Comparison of ENCODE assay signal across 8 cellular contexts in the genomic region with DNA sequence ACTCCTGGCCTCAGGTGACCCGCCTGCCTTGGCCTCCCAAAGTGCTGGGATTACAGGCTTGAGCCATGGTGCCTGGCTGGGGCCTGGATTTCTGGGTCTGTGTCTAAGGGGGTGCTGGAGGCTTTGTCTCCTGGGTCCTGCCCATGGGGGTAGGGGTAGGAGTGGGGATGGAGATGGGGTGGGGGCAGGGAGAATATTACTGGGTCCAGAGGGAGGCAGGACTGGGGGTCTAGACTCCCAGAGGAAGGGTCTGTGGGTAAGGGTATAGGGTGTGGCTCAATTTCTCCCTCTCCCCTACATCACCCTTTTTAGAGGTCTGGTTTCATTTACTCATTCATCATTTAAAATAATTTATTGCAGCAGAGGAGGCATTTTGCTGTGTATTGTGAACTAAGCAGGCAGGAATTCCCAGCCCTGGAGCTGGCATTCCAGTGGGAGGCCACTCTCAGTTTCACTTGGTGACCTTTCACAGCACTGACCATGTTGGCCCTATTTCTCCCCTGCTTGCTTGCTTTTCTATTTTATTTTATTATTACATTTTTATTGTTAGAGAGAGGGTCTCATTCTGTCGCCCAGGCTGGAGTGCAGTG. TPM values are rescaled to one million over a fixed set of nuclear protein-coding genes. Genes with fewer than 3 reads are reported as not detected.
A peak's percentile ranks its signal among the peaks of the same experiment; 100 is the strongest.
DNase-seq lines count a peak whose midpoint lies in the region; ATAC-seq and TF ChIP-seq lines count a peak whose summit lies in the region.

No MANE protein-coding gene starts in this region.

- H3K27me3 Mint-ChIP-seq in activated naive CD4-positive, alpha-beta T cell treated with anti-CD3 and anti-CD28 coated beads, Interleukin-2, amount 10 ng/mL, durations not matched to agents 7 days and 5 days = no peaks in the 10 kb centered on the region
- no peaks in the 10 kb centered on the region for H3K27me3 Mint-ChIP-seq in activated CD8-positive, alpha-beta T cell treated with anti-CD3 and anti-CD28 coated beads, Interleukin-2, amount 10 ng/mL, durations not matched to agents 7 days and 5 days (ENCODE audit: low read depth)

- H3K9me3 Mint-ChIP-seq in activated naive CD4-positive, alpha-beta T cell treated with anti-CD3 and anti-CD28 coated beads, Interleukin-2, amount 10 ng/mL, durations not matched to agents 7 days and 5 days = no peaks in the 10 kb centered on the region
- H3K9me3 Mint-ChIP-seq in activated CD8-positive, alpha-beta T cell treated with anti-CD3 and anti-CD28 coated beads, Interleukin-2, amount 10 ng/mL, durations not matched to agents 7 days and 5 days (ENCODE audit: insufficient read depth) = no peaks in the 10 kb centered on the region

- TF ChIP-seq CTCF in tibial artery (IDR thresholded peaks at IDR 0.05) (no peak), GM20000 (IDR thresholded peaks at IDR 0.05; ENCODE audit: extremely low read depth, missing control alignments) (no peak)

- H3K9me3 ChIP-seq in iPS-18c (ENCODE audit: control insufficient read depth, insufficient read depth, low read length) = no peaks in the 10 kb centered on the region
- H3K9me3 ChIP-seq in tibial artery = no peaks in the 10 kb centered on the region

- DNase-seq in activated naive CD4-positive, alpha-beta T cell treated with anti-CD3 and anti-CD28 coated beads, Interleukin-2, amount 10 ng/mL, durations not matched to agents 7 days and 5 days = no peak
- DNase-seq in activated naive CD4-positive, alpha-beta T cell (lab: John Stamatoyannopoulos, UW) = no peak
- no peak for DNase-seq in activated CD8-positive, alpha-beta T cell treated with anti-CD3 and anti-CD28 coated beads, Interleukin-2, amount 10 ng/mL, durations not matched to agents 7 days and 5 days
- DNase-seq in tibial artery = no peak
- DNase-seq in GM19238 (ENCODE audit: insufficient read length, low spot score) = no peak
- DNase-seq in GM20000 (ENCODE audit: low spot score) = no peak

- CTCF ChIA-PET in activated naive CD4-positive, alpha-beta T cell treated with anti-CD3 and anti-CD28 coated beads, Interleukin-2, amount 10 ng/mL, durations not matched to agents 7 days and 5 days (lab: Charles Lee) = no interaction called here
- CTCF ChIA-PET in activated CD8-positive, alpha-beta T cell treated with anti-CD3 and anti-CD28 coated beads, Interleukin-2, amount 10 ng/mL, durations not matched to agents 7 days and 5 days (lab: Charles Lee) = interaction anchor here (0.8 to 1.1 kb wide), 2 partner anchors 18 to 30 kb away, joined by 3 read pairs; no protein-coding TSS in a partner anchor

- ATAC-seq in activated CD8-positive, alpha-beta T cell treated with anti-CD3 and anti-CD28 coated beads, Interleukin-2, amount 10 ng/mL, durations not matched to agents 7 days and 5 days = no peak
- ATAC-seq in HG02852 (IDR thresholded peaks at IDR 0.05; ENCODE audit: unreplicated experiment) = no peak

- POLR2A ChIA-PET in activated CD8-positive, alpha-beta T cell treated with anti-CD3 and anti-CD28 coated beads, Interleukin-2, amount 10 ng/mL, durations not matched to agents 7 days and 5 days (lab: Charles Lee) = interaction anchor here (0.5 to 1.4 kb wide), 4 partner anchors 25 to 30 kb away, joined by 3 to 11 read pairs (median 4); no protein-coding TSS in a partner anchor

- peaks cover 0 to 10% (median 8%) of the 10 kb centered on the region in 3 donors for H3K36me3 ChIP-seq in tibial artery

- H3K27me3 ChIP-seq in tibial artery = no peaks in the 10 kb centered on the region

- peaks cover 0 to 27% (median 13%) of the 10 kb centered on the region in 4 donors for H3K4me1 ChIP-seq in tibial artery

- H3K4me3 Mint-ChIP-seq in activated naive CD4-positive, alpha-beta T cell treated with anti-CD3 and anti-CD28 coated beads, Interleukin-2, amount 10 ng/mL, durations not matched to agents 7 days and 5 days = peak overlapping the region; percentile 84
- H3K4me3 Mint-ChIP-seq in activated CD8-positive, alpha-beta T cell treated with anti-CD3 and anti-CD28 coated beads, Interleukin-2, amount 10 ng/mL, durations not matched to agents 7 days and 5 days = peak overlapping the region; percentile 87

- intact Hi-C loops in tibial artery (cut with DNase I; ENCODE audit: low total_unique reads) = no loop called here

- H3K4me1 Mint-ChIP-seq in activated naive CD4-positive, alpha-beta T cell treated with anti-CD3 and anti-CD28 coated beads, Interleukin-2, amount 10 ng/mL, durations not matched to agents 7 days and 5 days = peaks cover 58% of the 10 kb centered on the region
- H3K4me1 Mint-ChIP-seq in activated CD8-positive, alpha-beta T cell treated with anti-CD3 and anti-CD28 coated beads, Interleukin-2, amount 10 ng/mL, durations not matched to agents 7 days and 5 days (ENCODE audit: low read depth) = peaks cover 52% of the 10 kb centered on the region

- H3K27ac ChIP-seq in tibial artery = peak overlapping the region in 1 of 2 donors; percentile 72

- H3K27ac Mint-ChIP-seq in activated naive CD4-positive, alpha-beta T cell treated with anti-CD3 and anti-CD28 coated beads, Interleukin-2, amount 10 ng/mL, durations not matched to agents 7 days and 5 days = peak overlapping the region; percentile 98
- H3K27ac Mint-ChIP-seq in activated CD8-positive, alpha-beta T cell treated with anti-CD3 and anti-CD28 coated beads, Interleukin-2, amount 10 ng/mL, durations not matched to agents 7 days and 5 days = peak overlapping the region; percentile 97

- H3K36me3 Mint-ChIP-seq in activated naive CD4-positive, alpha-beta T cell treated with anti-CD3 and anti-CD28 coated beads, Interleukin-2, amount 10 ng/mL, durations not matched to agents 7 days and 5 days = peaks cover 36% of the 10 kb centered on the region
- peaks cover 41% of the 10 kb centered on the region for H3K36me3 Mint-ChIP-seq in activated CD8-positive, alpha-beta T cell treated with anti-CD3 and anti-CD28 coated beads, Interleukin-2, amount 10 ng/mL, durations not matched to agents 7 days and 5 days (ENCODE audit: low read depth)

- H3K4me3 ChIP-seq in iPS-18c (ENCODE audit: insufficient read depth, low read depth, low read length) (peak overlapping the region; percentile 82; the same call in 1 of the 2 replicates), tibial artery (peak overlapping the region; percentile 60 to 85)

RNA-seq across cellular contexts. Expression of a gene that starts 0.8 kb away (rescaled TPM):
- 10 to 100 TPM; 39.0 to 40.7 TPM for total RNA-seq in activated CD8-positive, alpha-beta T cell treated with anti-CD3 and anti-CD28 coated beads, Interleukin-2, amount 10 ng/mL, durations not matched to agents 7 days and 5 days

RNA-seq across cellular contexts. Expression of a gene that starts 1.2 kb away (rescaled TPM):
- total RNA-seq in activated CD8-positive, alpha-beta T cell treated with anti-CD3 and anti-CD28 coated beads, Interleukin-2, amount 10 ng/mL, durations not matched to agents 7 days and 5 days = 100 to 1,000 TPM; 196 to 216 TPM

RNA-seq across cellular contexts. Expression of a gene that starts 6.9 kb away (rescaled TPM):
- total RNA-seq in activated CD8-positive, alpha-beta T cell treated with anti-CD3 and anti-CD28 coated beads, Interleukin-2, amount 10 ng/mL, durations not matched to agents 7 days and 5 days = under 1 TPM; 0.52 to 0.71 TPM

RNA-seq across cellular contexts. Expression of a gene that starts 32.8 kb away (rescaled TPM):
- 1 to 10 TPM in 1 of 2 experiments, under 1 TPM in 1; 0.87 to 1.4 TPM for total RNA-seq in activated CD8-positive, alpha-beta T cell treated with anti-CD3 and anti-CD28 coated beads, Interleukin-2, amount 10 ng/mL, durations not matched to agents 7 days and 5 days

RNA-seq across cellular contexts. Expression of a gene that starts 35.0 kb away (rescaled TPM):
- total RNA-seq in activated CD8-positive, alpha-beta T cell treated with anti-CD3 and anti-CD28 coated beads, Interleukin-2, amount 10 ng/mL, durations not matched to agents 7 days and 5 days = 10 to 100 TPM in 1 of 2 experiments, 1 to 10 TPM in 1; 9.8 to 10.3 TPM
